In genomic region chr12:57280234-57281062, GRCh38 we compare ENCODE assay signal across 8 cellular contexts. TPM values are rescaled to one million over a fixed set of nuclear protein-coding genes. Genes with fewer than 3 reads are reported as not detected.
A peak's percentile ranks its signal among the peaks of the same experiment; 100 is the strongest.
DNase-seq lines count a peak whose midpoint lies in the region; ATAC-seq and TF ChIP-seq lines count a peak whose summit lies in the region.

No MANE protein-coding gene starts in this region.

- DNase-seq in BJ (ENCODE audit: low read depth) (peak; percentile 73), SW 1271 (lab: John Stamatoyannopoulos, UW) (peak; percentile 21 to 77), amniotic epithelial cell (ENCODE audit: low read depth) (peak; percentile 97), NCI-H1436 (lab: John Stamatoyannopoulos, UW) (no peak)
- DNase-seq in stimulated activated CD8-positive, alpha-beta memory T cell treated with anti-CD3 and anti-CD28 coated beads, Interleukin-15, amount 100 ng/mL, for 24 hours (ENCODE audit: low read depth): peak; percentile 27

- TF ChIP-seq RAD21 in liver (IDR thresholded peaks at IDR 0.05): peak; percentile 12 to 13

- peaks cover 0 to 4% (median 3%) of the 10 kb centered on the region in 4 donors for H3K4me1 ChIP-seq in liver (ENCODE audit: control insufficient read depth in 4 of 4, insufficient read depth in 4 of 4, low read length in 3 of 4)

- H3K4me3 ChIP-seq in BJ (ENCODE audit: low read depth, low read length) (no peak overlapping the region), liver (ENCODE audit: low read depth in 1 of 3, low read length in 3 of 3) (no peak overlapping the region)

- POLR2A ChIA-PET in BJ (lab: Charles Lee): interaction anchor here (0.5 kb wide), 1 partner anchor 16 kb away, joined by 3 read pairs; no protein-coding TSS in a partner anchor

- H3K36me3 ChIP-seq in BJ (ENCODE audit: control insufficient read depth, insufficient read depth, low read length) (peaks cover 7% of the 10 kb centered on the region), liver (ENCODE audit: control insufficient read depth in 4 of 4, insufficient read depth in 3 of 4, low read depth in 1 of 4, low read length in 3 of 4) (peaks cover 2 to 50% (median 42%) of the 10 kb centered on the region in 4 donors)

- WGBS in liver: 73% methylated on average over 9 of the region's 9 CpGs

- ATAC-seq in HG03378 (IDR thresholded peaks at IDR 0.05; ENCODE audit: unreplicated experiment): peak; percentile 92

- peak; percentile 56 for TF ChIP-seq POLR2A in GM19193 (IDR thresholded peaks at IDR 0.05; ENCODE audit: extremely low read depth, insufficient read depth, insufficient read length)

- H3K27me3 ChIP-seq in BJ (ENCODE audit: control insufficient read depth, insufficient read depth, low read length): no peaks in the 10 kb centered on the region
- no peaks in the 10 kb centered on the region for H3K27me3 ChIP-seq in liver (ENCODE audit: control insufficient read depth in 4 of 4, insufficient read depth in 4 of 4, low read length in 3 of 4)

- H3K9ac ChIP-seq in liver (ENCODE audit: low read depth in 1 of 2, low read length in 2 of 2): no peak overlapping the region

- CTCF ChIA-PET in BJ (lab: Yijun Ruan, JAX): interaction anchor here (0.8 to 1.3 kb wide), 3 partner anchors 8 to 172 kb away, joined by 3 to 5 read pairs (median 3); no protein-coding TSS in a partner anchor

- no peaks in the 10 kb centered on the region for H3K9me3 ChIP-seq in liver (ENCODE audit: control insufficient read depth in 4 of 4, low read length in 3 of 4)

- TF ChIP-seq CTCF in BJ (IDR thresholded peaks at IDR 0.05; ENCODE audit: insufficient read depth, low read depth, low read length) (no peak), liver (IDR thresholded peaks at IDR 0.05; ENCODE audit: low read depth, low read length, missing input control) (no peak)

- H3K27ac ChIP-seq in liver (ENCODE audit: low read depth in 1 of 2, low read length in 2 of 2): peak overlapping the region; percentile 65 to 77

TF ChIP-seq in liver, 16 proteins besides CTCF, POLR2A, EP300 and RAD21:
- TF ChIP-seq EGR1 (IDR thresholded peaks at IDR 0.05; ENCODE audit: low read depth in 2 of 2): peak; percentile 91 to 92
- TF ChIP-seq YY1 (IDR thresholded peaks at IDR 0.05): peak; percentile 16
- TF ChIP-seq RXRA (IDR thresholded peaks at IDR 0.05): peak in 1 of 2 donors; percentile 30
- TF ChIP-seq SP1 (IDR thresholded peaks at IDR 0.05): peak; percentile 58
- peak in 1 of 2 donors; percentile 28 for TF ChIP-seq GABPA (IDR thresholded peaks at IDR 0.05 in 1 of 2, conservative IDR thresholded peaks at IDR 0.05 in 1 of 2)
- no peak for TF ChIP-seq NR2F2 (IDR thresholded peaks at IDR 0.05)
- TF ChIP-seq ATF3 (IDR thresholded peaks at IDR 0.05): peak; percentile 96
- peak; percentile 99 for TF ChIP-seq JUND (IDR thresholded peaks at IDR 0.05)
- TF ChIP-seq FOXA2 (IDR thresholded peaks at IDR 0.05): peak; percentile 25
- TF ChIP-seq HNF4A (conservative IDR thresholded peaks at IDR 0.05): peak; percentile 52 to 77
- TF ChIP-seq REST (IDR thresholded peaks at IDR 0.05): no peak
- TF ChIP-seq, protein P1, sequence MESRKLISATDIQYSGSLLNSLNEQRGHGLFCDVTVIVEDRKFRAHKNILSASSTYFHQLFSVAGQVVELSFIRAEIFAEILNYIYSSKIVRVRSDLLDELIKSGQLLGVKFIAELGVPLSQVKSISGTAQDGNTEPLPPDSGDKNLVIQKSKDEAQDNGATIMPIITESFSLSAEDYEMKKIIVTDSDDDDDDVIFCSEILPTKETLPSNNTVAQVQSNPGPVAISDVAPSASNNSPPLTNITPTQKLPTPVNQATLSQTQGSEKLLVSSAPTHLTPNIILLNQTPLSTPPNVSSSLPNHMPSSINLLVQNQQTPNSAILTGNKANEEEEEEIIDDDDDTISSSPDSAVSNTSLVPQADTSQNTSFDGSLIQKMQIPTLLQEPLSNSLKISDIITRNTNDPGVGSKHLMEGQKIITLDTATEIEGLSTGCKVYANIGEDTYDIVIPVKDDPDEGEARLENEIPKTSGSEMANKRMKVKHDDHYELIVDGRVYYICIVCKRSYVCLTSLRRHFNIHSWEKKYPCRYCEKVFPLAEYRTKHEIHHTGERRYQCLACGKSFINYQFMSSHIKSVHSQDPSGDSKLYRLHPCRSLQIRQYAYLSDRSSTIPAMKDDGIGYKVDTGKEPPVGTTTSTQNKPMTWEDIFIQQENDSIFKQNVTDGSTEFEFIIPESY (IDR thresholded peaks at IDR 0.05): no peak

RNA-seq across cellular contexts. Expression of gene STAC3, which starts 29.5 kb away (rescaled TPM):
- polyA plus RNA-seq in BJ (2011; rRNA removed): 0.12 and 0.48 TPM in 2 replicates
- 0.62 and 0.67 TPM in 2 replicates for polyA minus RNA-seq in BJ (2011; rRNA and poly(A)+ RNA removed)
- total RNA-seq in liver: 1 to 10 TPM in 1 of 2 donors, under 1 TPM in 1; 0.84 to 1.1 TPM
- 1 to 10 TPM in 1 of 2 donors, under 1 TPM in 1; 0.19 to 1.3 TPM for polyA plus RNA-seq in liver

RNA-seq across cellular contexts. Expression of gene SHMT2, which starts 50.9 kb away (rescaled TPM):
- polyA plus RNA-seq in BJ (2011; rRNA removed) (299 and 550 TPM in 2 replicates), liver (100 to 1,000 TPM; 121 to 276 TPM)
- polyA minus RNA-seq in BJ (2011; rRNA and poly(A)+ RNA removed): 213 and 403 TPM in 2 replicates
- 100 to 1,000 TPM in 1 of 2 donors, 10 to 100 TPM in 1; 66.7 to 236 TPM for total RNA-seq in liver
